ENCODE assay signal across 2 cellular contexts in genomic region chr22:44550666-44551491, GRCh38.
A peak's percentile ranks its signal among the peaks of the same experiment; 100 is the strongest.
TF ChIP-seq lines count a peak whose summit lies in the region.

No MANE protein-coding gene starts in this region.

TF ChIP-seq in IMR-90, 13 proteins besides CTCF, POLR2A, EP300 and RAD21 (continued from another document):
- no peak for TF ChIP-seq MXI1 (IDR thresholded peaks at IDR 0.05; ENCODE audit: borderline replicate concordance, low read depth, low read length)
- peak; percentile 18; the same call in 1 of the 2 replicates for TF ChIP-seq MAFK (IDR thresholded peaks at IDR 0.05; ENCODE audit: low read depth, low read length)
- no peak for TF ChIP-seq ELK1 (IDR thresholded peaks at IDR 0.05; ENCODE audit: borderline replicate concordance, low read depth, low read length)
- 0 out of 2 replicates have a peak, but pooled peaks have one; percentile 2 for TF ChIP-seq SMC3 (IDR thresholded peaks at IDR 0.05; ENCODE audit: low read depth, low read length)
- TF ChIP-seq, protein P1, sequence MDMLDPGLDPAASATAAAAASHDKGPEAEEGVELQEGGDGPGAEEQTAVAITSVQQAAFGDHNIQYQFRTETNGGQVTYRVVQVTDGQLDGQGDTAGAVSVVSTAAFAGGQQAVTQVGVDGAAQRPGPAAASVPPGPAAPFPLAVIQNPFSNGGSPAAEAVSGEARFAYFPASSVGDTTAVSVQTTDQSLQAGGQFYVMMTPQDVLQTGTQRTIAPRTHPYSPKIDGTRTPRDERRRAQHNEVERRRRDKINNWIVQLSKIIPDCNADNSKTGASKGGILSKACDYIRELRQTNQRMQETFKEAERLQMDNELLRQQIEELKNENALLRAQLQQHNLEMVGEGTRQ (IDR thresholded peaks at IDR 0.05; ENCODE audit: low read depth, low read length): no peak
- TF ChIP-seq FOS (IDR thresholded peaks at IDR 0.05; ENCODE audit: low read depth, low read length): peak; percentile 91
- peak; percentile 20 for TF ChIP-seq RCOR1 (IDR thresholded peaks at IDR 0.05; ENCODE audit: insufficient replicate concordance, low read length)
- no peak for TF ChIP-seq RFX5 (IDR thresholded peaks at IDR 0.05; ENCODE audit: low read depth, low read length)
- TF ChIP-seq CHD1 (IDR thresholded peaks at IDR 0.05; ENCODE audit: low read depth, low read length): no peak
- TF ChIP-seq MAZ (IDR thresholded peaks at IDR 0.05; ENCODE audit: borderline replicate concordance, low read depth, low read length): peak; percentile 94; the same call in 1 of the 2 replicates

TF ChIP-seq in liver, 16 proteins besides CTCF, POLR2A, EP300 and RAD21 (continued from another document):
- TF ChIP-seq, protein P2, sequence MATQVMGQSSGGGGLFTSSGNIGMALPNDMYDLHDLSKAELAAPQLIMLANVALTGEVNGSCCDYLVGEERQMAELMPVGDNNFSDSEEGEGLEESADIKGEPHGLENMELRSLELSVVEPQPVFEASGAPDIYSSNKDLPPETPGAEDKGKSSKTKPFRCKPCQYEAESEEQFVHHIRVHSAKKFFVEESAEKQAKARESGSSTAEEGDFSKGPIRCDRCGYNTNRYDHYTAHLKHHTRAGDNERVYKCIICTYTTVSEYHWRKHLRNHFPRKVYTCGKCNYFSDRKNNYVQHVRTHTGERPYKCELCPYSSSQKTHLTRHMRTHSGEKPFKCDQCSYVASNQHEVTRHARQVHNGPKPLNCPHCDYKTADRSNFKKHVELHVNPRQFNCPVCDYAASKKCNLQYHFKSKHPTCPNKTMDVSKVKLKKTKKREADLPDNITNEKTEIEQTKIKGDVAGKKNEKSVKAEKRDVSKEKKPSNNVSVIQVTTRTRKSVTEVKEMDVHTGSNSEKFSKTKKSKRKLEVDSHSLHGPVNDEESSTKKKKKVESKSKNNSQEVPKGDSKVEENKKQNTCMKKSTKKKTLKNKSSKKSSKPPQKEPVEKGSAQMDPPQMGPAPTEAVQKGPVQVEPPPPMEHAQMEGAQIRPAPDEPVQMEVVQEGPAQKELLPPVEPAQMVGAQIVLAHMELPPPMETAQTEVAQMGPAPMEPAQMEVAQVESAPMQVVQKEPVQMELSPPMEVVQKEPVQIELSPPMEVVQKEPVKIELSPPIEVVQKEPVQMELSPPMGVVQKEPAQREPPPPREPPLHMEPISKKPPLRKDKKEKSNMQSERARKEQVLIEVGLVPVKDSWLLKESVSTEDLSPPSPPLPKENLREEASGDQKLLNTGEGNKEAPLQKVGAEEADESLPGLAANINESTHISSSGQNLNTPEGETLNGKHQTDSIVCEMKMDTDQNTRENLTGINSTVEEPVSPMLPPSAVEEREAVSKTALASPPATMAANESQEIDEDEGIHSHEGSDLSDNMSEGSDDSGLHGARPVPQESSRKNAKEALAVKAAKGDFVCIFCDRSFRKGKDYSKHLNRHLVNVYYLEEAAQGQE (IDR thresholded peaks at IDR 0.05): no peak
